1 cellular context compared by ENCODE assay signal in the genomic region with DNA sequence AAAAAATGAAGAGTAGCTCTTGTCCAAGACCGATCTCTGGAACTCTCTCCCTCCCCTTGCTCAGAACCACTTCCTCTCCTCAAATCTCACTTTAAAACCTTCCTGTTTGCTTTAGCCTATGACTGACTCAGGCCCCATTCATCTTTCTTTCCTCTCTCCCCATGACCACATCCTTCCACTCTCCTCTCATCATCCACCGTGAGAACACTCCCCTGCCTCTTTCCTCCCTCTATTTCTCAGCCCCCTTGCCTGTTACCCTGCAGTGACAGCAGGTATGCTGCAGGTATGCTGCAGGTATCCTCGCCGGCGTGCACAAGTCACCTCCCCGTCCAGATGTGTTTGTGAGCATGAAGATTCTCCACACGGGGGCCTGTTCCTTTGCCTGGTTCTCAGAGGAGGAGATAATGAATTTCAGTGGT.
TF ChIP-seq lines count a peak whose summit lies in the region.

No MANE protein-coding gene starts in this region.

TF ChIP-seq in SK-N-SH, 30 proteins besides CTCF, POLR2A, EP300 and RAD21 (continued from another document):
- peak; percentile 54; the same call in 1 of the 2 replicates for TF ChIP-seq TCF12 (IDR thresholded peaks at IDR 0.05)
- peak; percentile 9; the same call in 1 of the 2 replicates for TF ChIP-seq RXRA (IDR thresholded peaks at IDR 0.05; ENCODE audit: borderline replicate concordance, low read depth)
